13 cellular contexts compared by ENCODE assay signal in genomic region chr1:187634940-187635339, GRCh38.
"Had no signal": no experiment of that assay in that cellular context is flagged by ENCODE, and none has a peak within 500 bp of the region (broad histone marks: within the 10 kb centered on the region; RNA-seq: fewer than 3 reads in every experiment).

No MANE protein-coding gene starts in this region.

- H3K9me3 ChIP-seq: neutrophil, thyroid gland, uterus had no signal

- H3K27me3 ChIP-seq: hepatocyte, neutrophil, thyroid gland, uterus had no signal

- FAIRE-seq: bronchial epithelial cell had no signal

- ATAC-seq: activated T-cell treated with anti-CD3 and anti-CD28 coated beads, Interleukin-2, amount 50 U/mL, for 72 hours had no signal

- H3K4me1 ChIP-seq: thyroid gland, uterus had no signal

- DNase-seq: activated CD4-positive, alpha-beta memory T cell treated with anti-CD3 and anti-CD28 coated beads for 36 hours; activated CD4-positive, alpha-beta T cell treated with anti-CD3 and anti-CD28 coated beads for 1 hour; activated gamma-delta T cell treated with Interleukin-2 at 50 U/mL for 16 hours; activated naive CD8-positive, alpha-beta T cell treated with anti-CD3 and anti-CD28 coated beads, Interleukin-2, amount 10 ng/mL, durations not matched to agents 7 days and 5 days; activated T-cell treated with anti-CD3 and anti-CD28 coated beads, Interleukin-2, amount 50 U/mL, for 72 hours; aorta; endodermal cell; erythroblast; thyroid gland; uterus had no signal

- H3K4me2 ChIP-seq: hepatocyte had no signal

- H3K4me3 ChIP-seq: hepatocyte, thyroid gland, uterus had no signal

- H3K27ac ChIP-seq: hepatocyte, neutrophil, thyroid gland, uterus had no signal

- H2AFZ ChIP-seq: hepatocyte had no signal

- H3K36me3 ChIP-seq: neutrophil, thyroid gland, uterus had no signal

- H3K79me2 ChIP-seq: hepatocyte had no signal
